ENCODE assay signal across 7 cellular contexts in genomic region chr10:10017716-10018115, GRCh38.
"Had no signal": no experiment of that assay in that cellular context is flagged by ENCODE, and none has a peak within 500 bp of the region (broad histone marks: within the 10 kb centered on the region; RNA-seq: fewer than 3 reads in every experiment).

No MANE protein-coding gene starts in this region.

- H3K4me1 Mint-ChIP-seq: GM23338, H9 had no signal

- H3K27ac Mint-ChIP-seq: GM23338, H9, HFFc6 had no signal

- DNase-seq: GM23248, GOT3, H7, H9, HCEC 1CT, HFFc6 had no signal

- H3K4me3 Mint-ChIP-seq: GM23338, H9, HFFc6 had no signal
